ENCODE assay signal across 8 cellular contexts in genomic region chr3:58433400-58434169, GRCh38.
DNase-seq lines count a peak whose midpoint lies in the region; ATAC-seq and TF ChIP-seq lines count a peak whose summit lies in the region.

Gene PDHB, minus strand, starts transcription at chr3:58433832. Its CDS starts 23 bp downstream, at chr3:58433809.

- no peaks in the 10 kb centered on the region for H3K9me3 ChIP-seq in iPS-20b (ENCODE audit: insufficient read depth, low read depth, low read length)

- H3K36me3 ChIP-seq in ACC112 (ENCODE audit: insufficient read depth, low read length): peaks cover 13% of the 10 kb centered on the region
- peaks cover 37% of the 10 kb centered on the region for H3K36me3 ChIP-seq in iPS-20b (ENCODE audit: insufficient read depth, low read depth, low read length)

- H3K4me3 ChIP-seq in ACC112 (ENCODE audit: low read depth, low read length): peak within 1 kb of the TSS; percentile 97
- peak within 1 kb of the TSS; percentile 93 for H3K4me3 ChIP-seq in iPS-20b (ENCODE audit: low read length)
- H3K4me3 ChIP-seq in skin epidermis: peak within 1 kb of the TSS; percentile 53 to 72 (median 60)

- ATAC-seq in GM18867 (IDR thresholded peaks at IDR 0.05; ENCODE audit: unreplicated experiment) (peak; percentile 96), HG03097 (IDR thresholded peaks at IDR 0.05; ENCODE audit: low FRiP score, unreplicated experiment) (peak; percentile 97)

- H3K9ac ChIP-seq in iPS-20b (ENCODE audit: low read depth, low read length): peak within 1 kb of the TSS; percentile 90

- H3K79me2 ChIP-seq in ACC112 (ENCODE audit: control insufficient read depth, insufficient read depth, low read length, unreplicated experiment): peaks cover 16% of the 10 kb centered on the region

- H3K27ac ChIP-seq in ACC112 (ENCODE audit: low read depth, low read length): peak within 1 kb of the TSS; percentile 51
- H3K27ac ChIP-seq in VCaP: peak within 1 kb of the TSS; percentile 91
- H3K27ac ChIP-seq in iPS-20b (ENCODE audit: low read length): peak within 1 kb of the TSS; percentile 93
- H3K27ac ChIP-seq in skin epidermis: peak within 1 kb of the TSS; percentile 47 to 97 (median 88)

- no peaks in the 10 kb centered on the region for H3K27me3 ChIP-seq in ACC112 (ENCODE audit: insufficient read depth, low read length)
- H3K27me3 ChIP-seq in iPS-20b (ENCODE audit: insufficient read depth, low read length): no peaks in the 10 kb centered on the region; the same call in 1 of the 2 replicates

- H3K4me1 ChIP-seq in ACC112 (ENCODE audit: control insufficient read depth, insufficient read depth, low read length, unreplicated experiment) (peaks cover 13% of the 10 kb centered on the region), iPS-20b (ENCODE audit: insufficient read depth, low read length) (peaks cover 27% of the 10 kb centered on the region; the same call in 1 of the 2 replicates)

- peak; percentile 48 for DNase-seq in NCI-H2196 treated with DMSO at 0.1 percent for 48 hours (lab: John Stamatoyannopoulos, UW; ENCODE audit: unreplicated experiment)
- peak; percentile 78 to 88 for DNase-seq in T47D (ENCODE audit: low read depth in 1 of 2, low spot score in 1 of 2)

- peak within 1 kb of the TSS; percentile 59 for H2AFZ ChIP-seq in ACC112 (ENCODE audit: low read length, unreplicated experiment)

- in situ Hi-C loops in T47D (cut with HindIII; ENCODE audit: low pct_unique_long_range_greater_than_20kb, low sequenced_read_pairs): no loop called here

- TF ChIP-seq CTCF in VCaP (conservative IDR thresholded peaks at IDR 0.05): no peak

Comparison
In these comparisons a context has a peak if more than half of its experiments do, and no peak if none do; other contexts are left out.
1. Peak in every context shown above with its lines: DNase-seq, ATAC-seq, H3K4me3 ChIP-seq and H3K27ac ChIP-seq.